In the genomic region with DNA sequence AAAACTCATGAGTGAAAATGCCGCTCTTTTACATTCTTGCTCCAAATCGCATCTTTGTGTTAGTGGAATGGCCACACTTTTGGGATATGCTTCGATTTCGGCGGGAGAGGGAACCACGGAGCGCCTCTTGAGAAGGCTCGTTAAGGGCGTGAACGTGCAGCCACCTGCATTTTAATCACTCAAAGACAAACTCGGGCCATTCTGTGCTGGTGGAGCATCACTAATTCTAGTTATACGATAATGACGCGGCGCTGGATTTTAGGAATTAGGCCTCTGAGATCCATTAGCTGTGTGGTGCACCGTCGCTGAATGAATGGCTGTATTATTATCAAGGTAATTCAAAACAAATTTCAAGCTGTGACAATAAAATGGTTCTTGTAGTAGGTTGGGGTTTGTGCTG, we compare ENCODE assay signal across 18 cellular contexts.
A peak's percentile ranks its signal among the peaks of the same experiment; 100 is the strongest.
DNase-seq lines count a peak whose midpoint lies in the region; ATAC-seq and TF ChIP-seq lines count a peak whose summit lies in the region.
"Had no signal": no experiment of that assay in that cellular context is flagged by ENCODE, and none has a peak within 500 bp of the region (broad histone marks: within the 10 kb centered on the region; RNA-seq: fewer than 3 reads in every experiment).

No MANE protein-coding gene starts in this region.

- no peak overlapping the region for H3K4ac ChIP-seq in IMR-90 (ENCODE audit: low read depth, low read length)

- no peak overlapping the region for H3K4me2 ChIP-seq in IMR-90 (ENCODE audit: low read depth, low read length)
- H3K4me2 ChIP-seq in neural progenitor cell, result peak overlapping the region; percentile 42

- TF ChIP-seq CTCF in IMR-90 (conservative IDR thresholded peaks at IDR 0.05; ENCODE audit: low read depth, low read length) (no peak), astrocyte of the spinal cord (IDR thresholded peaks at IDR 0.05; ENCODE audit: low read depth, low read length) (no peak), neural progenitor cell (IDR thresholded peaks at IDR 0.05) (no peak)

- H3K27me3 Mint-ChIP-seq in neural progenitor cell (ENCODE audit: insufficient read depth, low read depth), result no peaks in the 10 kb centered on the region
- H3K27me3 Mint-ChIP-seq: CD4-positive, CD25-positive, alpha-beta regulatory T cell; CD8-positive, alpha-beta memory T cell had no signal

- H3K23ac ChIP-seq in IMR-90 (ENCODE audit: low read depth, low read length), result no peak overlapping the region

- H3K79me1 ChIP-seq in IMR-90 (ENCODE audit: low read depth in 1 of 2, low read length in 2 of 2), result peaks cover 0 to 4% of the 10 kb centered on the region in 2 experiments; a peak in 2 of 4 replicates

- H4K91ac ChIP-seq in IMR-90 (ENCODE audit: insufficient read depth, low read depth, low read length), result no peak overlapping the region

- H4K20me1 ChIP-seq in IMR-90 (ENCODE audit: insufficient read depth, low read length), result peaks cover 2% of the 10 kb centered on the region; the same call in 1 of the 2 replicates
- no peaks in the 10 kb centered on the region for H4K20me1 ChIP-seq in neural progenitor cell (ENCODE audit: low read depth)

- no peaks in the 10 kb centered on the region for H3K27me3 ChIP-seq in IMR-90 (ENCODE audit: control insufficient read depth, insufficient read depth, low read length)
- H3K27me3 ChIP-seq in neural progenitor cell, result no peaks in the 10 kb centered on the region
- H3K27me3 ChIP-seq: BE2C had no signal

- intact Hi-C loops in IMR-90 (cut with micrococcal nuclease), result loop anchor here (2.0 kb wide), 1 partner anchor 31 kb away; no protein-coding TSS in a partner anchor
- intact Hi-C loops in Right ventricle myocardium superior (cut with DNase I), result no loop called here

- peaks cover 15% of the 10 kb centered on the region for H3K9me3 Mint-ChIP-seq in neural progenitor cell
- H3K9me3 Mint-ChIP-seq: HFFc6 had no signal

- H3K18ac ChIP-seq in IMR-90 (ENCODE audit: low read depth, low read length), result no peak overlapping the region

- no peak overlapping the region for H4K5ac ChIP-seq in IMR-90 (ENCODE audit: low read depth, low read length)

- CTCF ChIA-PET in IMR-90 (lab: Yijun Ruan, JAX), result no interaction called here

- H3K79me2 ChIP-seq in neural progenitor cell (ENCODE audit: low read depth), result no peaks in the 10 kb centered on the region

- no peak overlapping the region for H3K14ac ChIP-seq in IMR-90 (replicated peaks; ENCODE audit: low read depth, low read length)

- H2AK5ac ChIP-seq in IMR-90 (ENCODE audit: low read depth, low read length), result no peak overlapping the region

- ATAC-seq in IMR-90 (ENCODE audit: low read depth), result no peak
- no peak for ATAC-seq in Right ventricle myocardium superior (ENCODE audit: poor library complexity)
- ATAC-seq in HG03354 (IDR thresholded peaks at IDR 0.05; ENCODE audit: poor library complexity, severe bottlenecking, unreplicated experiment), result no peak
- ATAC-seq: HCT116, K562 had no signal

- H3K4me3 ChIP-seq in IMR-90 (ENCODE audit: insufficient read depth, low read depth, low read length) (no peak overlapping the region), astrocyte of the spinal cord (ENCODE audit: low read depth, low read length) (no peak overlapping the region), neural progenitor cell (no peak overlapping the region)
- H3K4me3 ChIP-seq: GM23248, K562 had no signal

- H3K9ac ChIP-seq in IMR-90 (ENCODE audit: low read depth, low read length), result no peak overlapping the region
- no peak overlapping the region for H3K9ac ChIP-seq in neural progenitor cell
- H3K9ac ChIP-seq: GM23248 had no signal

- in situ Hi-C loops in IMR-90 (cut with MboI; ENCODE audit: low sequenced_read_pairs) (no loop called here), astrocyte of the spinal cord (cut with HindIII; ENCODE audit: low sequenced_read_pairs) (no loop called here)

- no peak overlapping the region for H3K56ac ChIP-seq in IMR-90 (ENCODE audit: extremely low read depth, insufficient read depth, low read length)

- no peak overlapping the region for H2AFZ ChIP-seq in IMR-90 (replicated peaks; ENCODE audit: low read length, poor library complexity)
- H2AFZ ChIP-seq in neural progenitor cell (replicated peaks), result no peak overlapping the region
- H2AFZ ChIP-seq: GM23248 had no signal

- no peak overlapping the region for H2AK9ac ChIP-seq in IMR-90 (replicated peaks; ENCODE audit: low read depth, low read length, poor library complexity)

- H3K4me3 Mint-ChIP-seq in neural progenitor cell, result no peak overlapping the region
- H3K4me3 Mint-ChIP-seq: CD4-positive, CD25-positive, alpha-beta regulatory T cell; CD8-positive, alpha-beta memory T cell; HFFc6 had no signal

- dilution Hi-C loops in IMR-90 (cut with HindIII; ENCODE audit: low sequenced_read_pairs, unreplicated experiment), result no loop called here

- peaks cover 27% of the 10 kb centered on the region for H3F3A ChIP-seq in neural progenitor cell (ENCODE audit: low read depth)

- H3K36me3 ChIP-seq in IMR-90 (ENCODE audit: control insufficient read depth, insufficient read depth, low read length) (no peaks in the 10 kb centered on the region), neural progenitor cell (no peaks in the 10 kb centered on the region)
- H3K36me3 ChIP-seq: BE2C had no signal

- 0 out of 3 replicates have a peak overlapping the region, but pooled peaks have one; percentile 9 for H2BK15ac ChIP-seq in IMR-90 (ENCODE audit: low read depth, low read length)

- H3K9me3 ChIP-seq in IMR-90 (ENCODE audit: control insufficient read depth, insufficient read depth, low read length) (no peaks in the 10 kb centered on the region), neural progenitor cell (ENCODE audit: low read depth) (no peaks in the 10 kb centered on the region)
- H3K9me3 ChIP-seq: BE2C, Caco-2 had no signal

- H3K36me3 Mint-ChIP-seq in neural progenitor cell, result peaks cover 3% of the 10 kb centered on the region
- H3K36me3 Mint-ChIP-seq: CD4-positive, CD25-positive, alpha-beta regulatory T cell; CD8-positive, alpha-beta memory T cell had no signal

- no peak overlapping the region for H4K8ac ChIP-seq in IMR-90 (ENCODE audit: low read depth in 2 of 2, low read length in 2 of 2)

- H3K27ac ChIP-seq in IMR-90 (ENCODE audit: insufficient read depth, low read length) (no peak overlapping the region), neural progenitor cell (no peak overlapping the region)
- H3K27ac ChIP-seq: GM23248 had no signal

- no peak for TF ChIP-seq RAD21 in IMR-90 (IDR thresholded peaks at IDR 0.05; ENCODE audit: low read length)

- 98% methylated on average over 9 of the region's 17 CpGs; no CpG with 5 or more reads in 1 of the 2 experiments for WGBS in IMR-90 (ENCODE audit: extremely low coverage in 2 of 2, insufficient read length in 1 of 2), 2 experiments

- H2BK120ac ChIP-seq in IMR-90 (ENCODE audit: low read depth, low read length), result no peak overlapping the region

- no TSS peak for BruUV-seq in IMR-90 (replicated peaks; lab: Mats Ljungman, UMichigan)

- peaks cover 6% of the 10 kb centered on the region for H3K9me1 ChIP-seq in IMR-90 (ENCODE audit: insufficient read depth, low read length)

- H3K4me1 Mint-ChIP-seq in neural progenitor cell, result peaks cover 14% of the 10 kb centered on the region
- H3K4me1 Mint-ChIP-seq: CD4-positive, CD25-positive, alpha-beta regulatory T cell; CD8-positive, alpha-beta memory T cell had no signal

- H3K4me1 ChIP-seq in IMR-90 (ENCODE audit: control insufficient read depth, insufficient read depth, low read length) (peaks cover 10% of the 10 kb centered on the region), neural progenitor cell (peaks cover 8% of the 10 kb centered on the region)
- H3K4me1 ChIP-seq: BE2C, Caco-2 had no signal

- POLR2A ChIA-PET in IMR-90 (lab: Charles Lee; ENCODE audit: unreplicated experiment), result no interaction called here

- H2BK5ac ChIP-seq in IMR-90 (ENCODE audit: low read depth, low read length, poor library complexity, severe bottlenecking), result no peak overlapping the region

- no peak overlapping the region for H3K27ac Mint-ChIP-seq in neural progenitor cell
- H3K27ac Mint-ChIP-seq: CD4-positive, CD25-positive, alpha-beta regulatory T cell; CD8-positive, alpha-beta memory T cell had no signal

- DNase-seq in IMR-90 (no peak), NCI-H2227 (lab: John Stamatoyannopoulos, UW; ENCODE audit: unreplicated experiment) (peak; percentile 52), astrocyte of the spinal cord (ENCODE audit: low read depth, low spot score) (peak; percentile 8), neural progenitor cell (ENCODE audit: low spot score) (peak; percentile 73), Right ventricle myocardium superior (no peak), COR-L47 (lab: John Stamatoyannopoulos, UW) (no peak)
- DNase-seq: ACHN; BE2C; C1 segment of cervical spinal cord; Caco-2; CD4-positive, CD25-positive, alpha-beta regulatory T cell; CD8-positive, alpha-beta memory T cell; H7; HFFc6 had no signal

- H2BK20ac ChIP-seq in IMR-90 (ENCODE audit: low read depth, low read length), result no peak overlapping the region

- TF ChIP-seq POLR2A in IMR-90 (IDR thresholded peaks at IDR 0.05; ENCODE audit: low read depth, low read length), result no peak

TF ChIP-seq in IMR-90, 13 proteins besides CTCF, POLR2A, EP300 and RAD21 (continues in another document):
- TF ChIP-seq, protein P1, sequence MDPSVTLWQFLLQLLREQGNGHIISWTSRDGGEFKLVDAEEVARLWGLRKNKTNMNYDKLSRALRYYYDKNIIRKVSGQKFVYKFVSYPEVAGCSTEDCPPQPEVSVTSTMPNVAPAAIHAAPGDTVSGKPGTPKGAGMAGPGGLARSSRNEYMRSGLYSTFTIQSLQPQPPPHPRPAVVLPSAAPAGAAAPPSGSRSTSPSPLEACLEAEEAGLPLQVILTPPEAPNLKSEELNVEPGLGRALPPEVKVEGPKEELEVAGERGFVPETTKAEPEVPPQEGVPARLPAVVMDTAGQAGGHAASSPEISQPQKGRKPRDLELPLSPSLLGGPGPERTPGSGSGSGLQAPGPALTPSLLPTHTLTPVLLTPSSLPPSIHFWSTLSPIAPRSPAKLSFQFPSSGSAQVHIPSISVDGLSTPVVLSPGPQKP (IDR thresholded peaks at IDR 0.05; ENCODE audit: borderline replicate concordance, low read depth, low read length), result no peak
- TF ChIP-seq CHD1 (IDR thresholded peaks at IDR 0.05; ENCODE audit: low read depth, low read length) (no peak), SMC3 (IDR thresholded peaks at IDR 0.05; ENCODE audit: low read depth, low read length) (no peak), BHLHE40 (IDR thresholded peaks at IDR 0.05; ENCODE audit: low read depth, low read length) (no peak), CEBPB (IDR thresholded peaks at IDR 0.05; ENCODE audit: low read depth, low read length) (no peak), MAZ (IDR thresholded peaks at IDR 0.05; ENCODE audit: borderline replicate concordance, low read depth, low read length) (no peak), MXI1 (IDR thresholded peaks at IDR 0.05; ENCODE audit: borderline replicate concordance, low read depth, low read length) (no peak), MAFK (IDR thresholded peaks at IDR 0.05; ENCODE audit: low read depth, low read length) (no peak), FOS (IDR thresholded peaks at IDR 0.05; ENCODE audit: low read depth, low read length) (no peak), NFE2L2 (IDR thresholded peaks at IDR 0.05; ENCODE audit: low read depth, low read length) (no peak), RCOR1 (IDR thresholded peaks at IDR 0.05; ENCODE audit: insufficient replicate concordance, low read length) (no peak), RFX5 (IDR thresholded peaks at IDR 0.05; ENCODE audit: low read depth, low read length) (no peak)

Comparison
In these comparisons a context has a peak if more than half of its experiments do, and no peak if none do; other contexts are left out.
1. DNase-seq: peak in NCI-H2227 (single experiment), astrocyte of the spinal cord (single experiment) and neural progenitor cell (single experiment); none in IMR-90 (single experiment), Right ventricle myocardium superior (single experiment) and COR-L47 (single experiment).